25 cellular contexts compared by ENCODE assay signal in genomic region chr20:10794765-10795164, GRCh38.
"Had no signal": no experiment of that assay in that cellular context is flagged by ENCODE, and none has a peak within 500 bp of the region (broad histone marks: within the 10 kb centered on the region; RNA-seq: fewer than 3 reads in every experiment).

No MANE protein-coding gene starts in this region.

- H3K4me3 Mint-ChIP-seq: activated CD8-positive, alpha-beta T cell treated with anti-CD3 and anti-CD28 coated beads for 36 hours; activated naive CD8-positive, alpha-beta T cell; activated T-cell treated with anti-CD3 and anti-CD28 coated beads, Interleukin-2, amount 50 U/mL, for 4 hours; activated T-helper 17 cell treated with anti-CD3 and anti-CD28 coated beads, Interleukin-2, amount 50 U/mL, for 72 hours had no signal

- H3K9me3 ChIP-seq: esophagus squamous epithelium, gastroesophageal sphincter had no signal

- H3K4me3 ChIP-seq: esophagus squamous epithelium, gastroesophageal sphincter, heart right ventricle had no signal

- H3K27ac Mint-ChIP-seq: activated CD8-positive, alpha-beta T cell treated with anti-CD3 and anti-CD28 coated beads for 36 hours; activated naive CD8-positive, alpha-beta T cell; activated T-helper 17 cell treated with anti-CD3 and anti-CD28 coated beads, Interleukin-2, amount 50 U/mL, for 72 hours had no signal

- H3K4me1 ChIP-seq: gastroesophageal sphincter had no signal

- H3K27me3 Mint-ChIP-seq: activated naive CD8-positive, alpha-beta T cell had no signal

- H3K27ac ChIP-seq: epithelial cell of prostate, gastroesophageal sphincter, heart right ventricle had no signal

- H3K4me1 Mint-ChIP-seq: activated T-helper 17 cell treated with anti-CD3 and anti-CD28 coated beads, Interleukin-2, amount 50 U/mL, for 72 hours had no signal

- H3K27me3 ChIP-seq: esophagus squamous epithelium, gastroesophageal sphincter, heart right ventricle had no signal

- DNase-seq: activated CD4-positive, alpha-beta T cell treated with anti-CD3 and anti-CD28 coated beads for 1 hour; activated CD4-positive, alpha-beta T cell treated with anti-CD3 and anti-CD28 coated beads for 4 hours; activated CD4-positive, alpha-beta T cell treated with anti-CD3 and anti-CD28 coated beads, Interleukin-2, amount 50 U/mL, for 1 hour; activated CD4-positive, alpha-beta T cell treated with anti-CD3 and anti-CD28 coated beads, Interleukin-2, amount 50 U/mL, for 48 hours; activated CD8-positive, alpha-beta memory T cell treated with anti-CD3 and anti-CD28 coated beads for 24 hours; activated CD8-positive, alpha-beta T cell treated with anti-CD3 and anti-CD28 coated beads for 36 hours; activated effector memory CD4-positive, alpha-beta T cell treated with Interleukin-2 at 50 U/mL for 16 hours; activated gamma-delta T cell treated with Interleukin-2 at 50 U/mL for 16 hours; activated naive CD4-positive, alpha-beta T cell treated with anti-CD3 and anti-CD28 coated beads, Interleukin-2, amount 50 U/mL, for 16 hours; activated naive CD4-positive, alpha-beta T cell treated with Interleukin-2 at 50 U/mL for 16 hours; activated T-cell treated with anti-CD3 and anti-CD28 coated beads, Interleukin-2, amount 50 U/mL, for 4 hours; amniotic stem cell; anterior cingulate cortex; caudate nucleus; cortex of kidney; dermis blood vessel endothelial cell; effector CD8-positive, alpha-beta T cell; esophagus squamous epithelium; foreskin melanocyte; heart right ventricle; T-helper 2 cell had no signal

- H3K36me3 Mint-ChIP-seq: activated naive CD8-positive, alpha-beta T cell had no signal

- H3K9me3 Mint-ChIP-seq: activated CD8-positive, alpha-beta T cell treated with anti-CD3 and anti-CD28 coated beads for 36 hours; activated T-cell treated with anti-CD3 and anti-CD28 coated beads, Interleukin-2, amount 50 U/mL, for 4 hours; activated T-helper 17 cell treated with anti-CD3 and anti-CD28 coated beads, Interleukin-2, amount 50 U/mL, for 72 hours had no signal

- ATAC-seq: activated CD8-positive, alpha-beta T cell treated with anti-CD3 and anti-CD28 coated beads for 36 hours; activated T-cell treated with anti-CD3 and anti-CD28 coated beads, Interleukin-2, amount 50 U/mL, for 4 hours; activated T-helper 17 cell treated with anti-CD3 and anti-CD28 coated beads, Interleukin-2, amount 50 U/mL, for 72 hours; gastroesophageal sphincter; heart right ventricle had no signal

- H3K36me3 ChIP-seq: esophagus squamous epithelium, gastroesophageal sphincter, heart right ventricle had no signal
